18 cellular contexts compared by ENCODE assay signal in genomic region chr14:23935158-23935557, GRCh38. TPM values are rescaled to one million over a fixed set of nuclear protein-coding genes. Genes with fewer than 3 reads are reported as not detected.
DNase-seq lines count a peak whose midpoint lies in the region; ATAC-seq and TF ChIP-seq lines count a peak whose summit lies in the region.
"Had no signal": no experiment of that assay in that cellular context is flagged by ENCODE, and none has a peak within 500 bp of the region (broad histone marks: within the 10 kb centered on the region; RNA-seq: fewer than 3 reads in every experiment).

No MANE protein-coding gene starts in this region.

- H3K4me1 ChIP-seq in upper lobe of left lung: no peaks in the 10 kb centered on the region
- H3K4me1 ChIP-seq: A549; BLaER1 treated with 17β-estradiol and CSF1 and Interleukin-3, amounts not matched to agents 10 nM and 100 nM had no signal

- H3K36me3 ChIP-seq in upper lobe of left lung: peaks cover 0 to 8% (median under 1%) of the 10 kb centered on the region in 4 donors

- no peaks in the 10 kb centered on the region for H3K9me3 ChIP-seq in upper lobe of left lung
- H3K9me3 ChIP-seq: A549; BLaER1 treated with 17β-estradiol and CSF1 and Interleukin-3, amounts not matched to agents 10 nM and 100 nM; Caco-2 had no signal

- no peak overlapping the region for H3K4me3 Mint-ChIP-seq in nephron
- H3K4me3 Mint-ChIP-seq: B cell; CD4-positive, alpha-beta T cell; CD8-positive, alpha-beta T cell had no signal

- TF ChIP-seq POLR2A in upper lobe of left lung (IDR thresholded peaks at IDR 0.05): no peak

- peaks cover 73% of the 10 kb centered on the region for H3K4me1 Mint-ChIP-seq in nephron

- DNase-seq in activated CD8-positive, alpha-beta memory T cell treated with anti-CD3 and anti-CD28 coated beads for 24 hours: peak; percentile 24
- DNase-seq in activated CD8-positive, alpha-beta memory T cell treated with anti-CD3 and anti-CD28 coated beads, Interleukin-2, amount 50 U/mL, for 48 hours: no peak
- DNase-seq in left lobe of liver (ENCODE audit: low spot score) (peak; percentile 65), SW480 (ENCODE audit: low spot score) (no peak), upper lobe of left lung (no peak)
- DNase-seq: AML-193; Caco-2; Calu3; CD4-positive, alpha-beta T cell; CD8-positive, alpha-beta T cell; DMS79 treated with DMSO at 0.1 percent for 48 hours; GF-D8 had no signal

- peaks cover 8% of the 10 kb centered on the region for H3K36me3 Mint-ChIP-seq in nephron (ENCODE audit: low read depth)

- peak overlapping the region; percentile 29 to 98 (median 98) for H3K27ac Mint-ChIP-seq in nephron
- H3K27ac Mint-ChIP-seq: B cell; CD4-positive, alpha-beta T cell; CD8-positive, alpha-beta T cell had no signal

- H3K9me3 Mint-ChIP-seq in nephron: no peaks in the 10 kb centered on the region
- H3K9me3 Mint-ChIP-seq: CD4-positive, alpha-beta T cell; CD8-positive, alpha-beta T cell had no signal

- no peak for TF ChIP-seq EP300 in upper lobe of left lung (IDR thresholded peaks at IDR 0.05)

- H3K27me3 ChIP-seq in upper lobe of left lung: no peaks in the 10 kb centered on the region
- H3K27me3 ChIP-seq: BLaER1 treated with 17β-estradiol and CSF1 and Interleukin-3, amounts not matched to agents 10 nM and 100 nM had no signal

- no peaks in the 10 kb centered on the region for H3K27me3 Mint-ChIP-seq in nephron (ENCODE audit: low read depth)
- H3K27me3 Mint-ChIP-seq: B cell; CD4-positive, alpha-beta T cell had no signal

- TF ChIP-seq CTCF in nephron (IDR thresholded peaks at IDR 0.05; ENCODE audit: unreplicated experiment in 3 of 3) (no peak), upper lobe of left lung (IDR thresholded peaks at IDR 0.05) (no peak)

- WGBS in upper lobe of left lung, 2 donors: 92 to 100% methylated on average over 1 of the region's 1 CpG

- H3K4me3 ChIP-seq in upper lobe of left lung: no peak overlapping the region
- H3K4me3 ChIP-seq: A549; BLaER1 treated with 17β-estradiol and CSF1 and Interleukin-3, amounts not matched to agents 10 nM and 100 nM had no signal

- ATAC-seq in left lobe of liver (peak; percentile 58), upper lobe of left lung (ENCODE audit: low FRiP score in 2 of 2) (no peak)
- ATAC-seq: A549; CD8-positive, alpha-beta T cell had no signal

- no peak overlapping the region for H3K27ac ChIP-seq in upper lobe of left lung
- H3K27ac ChIP-seq: 22Rv1; A549; BLaER1 treated with 17β-estradiol and CSF1 and Interleukin-3, amounts not matched to agents 10 nM and 100 nM; C4-2B had no signal

RNA-seq across cellular contexts. Expression of gene DHRS4, which starts 18.4 kb away (rescaled TPM):
- 59.0 TPM for total RNA-seq in left lobe of liver
- 10 to 100 TPM; 30.3 to 57.9 (median 33.8) TPM for total RNA-seq in upper lobe of left lung

RNA-seq across cellular contexts. Expression of gene DHRS4L2, which starts 53.6 kb away (rescaled TPM):
- total RNA-seq in left lobe of liver: 46.4 TPM
- total RNA-seq in upper lobe of left lung: 10 to 100 TPM; 13.2 to 27.4 (median 18.2) TPM

Comparison
In these comparisons a context has a peak if more than half of its experiments do, and no peak if none do; other contexts are left out.
1. DNase-seq: peak in activated CD8-positive, alpha-beta memory T cell treated with anti-CD3 and anti-CD28 coated beads for 24 hours (single experiment) and left lobe of liver (single experiment); none in activated CD8-positive, alpha-beta memory T cell treated with anti-CD3 and anti-CD28 coated beads, Interleukin-2, amount 50 U/mL, for 48 hours (single experiment), SW480 (single experiment) and upper lobe of left lung (0 of 2).